8 cellular contexts compared by ENCODE assay signal in genomic region chr6:31400467-31401289, GRCh38. TPM values are rescaled to one million over a fixed set of nuclear protein-coding genes. Genes with fewer than 3 reads are reported as not detected.
DNase-seq lines count a peak whose midpoint lies in the region; ATAC-seq, FAIRE-seq and TF ChIP-seq lines count a peak whose summit lies in the region.

No MANE protein-coding gene starts in this region.

- no peak for TF ChIP-seq CTCF in omental fat pad (IDR thresholded peaks at IDR 0.05)
- TF ChIP-seq CTCF in tibial artery (IDR thresholded peaks at IDR 0.05) = no peak

- H3K4me1 ChIP-seq in BLaER1 = peaks cover 61% of the 10 kb centered on the region
- H3K4me1 ChIP-seq in tibial artery = peaks cover 0 to 53% (median 38%) of the 10 kb centered on the region in 4 donors

- peak overlapping the region; percentile 79 for H3K27ac ChIP-seq in BLaER1
- H3K27ac ChIP-seq in tibial artery = peak overlapping the region; percentile 94 to 99

- intact Hi-C loops in tibial artery (cut with DNase I; ENCODE audit: low total_unique reads) = no loop called here

- peak; percentile 48; the same call in 1 of the 2 replicates for TF ChIP-seq POLR2A in H54 (IDR thresholded peaks at IDR 0.05; ENCODE audit: low read depth, low read length)

- H3K9ac ChIP-seq in BLaER1 = peak overlapping the region; percentile 85

- peak overlapping the region; percentile 86 for H3K4me3 ChIP-seq in BLaER1
- H3K4me3 ChIP-seq in tibial artery = peak overlapping the region; percentile 88 to 95

- no peak for FAIRE-seq in H54 (lab: Jason Lieb, UNC)

- ATAC-seq in omental fat pad (ENCODE audit: low FRiP score) (no peak), HG03139 (IDR thresholded peaks at IDR 0.05; ENCODE audit: unreplicated experiment) (no peak)

- DNase-seq in H54 (ENCODE audit: insufficient read length, low spot score) (no peak), RKO (ENCODE audit: low spot score) (peak; percentile 81), foreskin melanocyte (peak; percentile 45), omental fat pad (ENCODE audit: low spot score) (peak; percentile 63), tibial artery (peak; percentile 85 to 92)
- peak; percentile 93 for DNase-seq in activated effector memory CD4-positive, alpha-beta T cell treated with anti-CD3 and anti-CD28 coated beads, Interleukin-2, amount 50 U/mL, for 16 hours

- H3K27me3 ChIP-seq in BLaER1 = no peaks in the 10 kb centered on the region
- no peaks in the 10 kb centered on the region for H3K27me3 ChIP-seq in tibial artery

- no peaks in the 10 kb centered on the region for H3K9me3 ChIP-seq in BLaER1
- no peaks in the 10 kb centered on the region for H3K9me3 ChIP-seq in tibial artery

- peaks cover 41% of the 10 kb centered on the region for H4K20me1 ChIP-seq in BLaER1

- H3K4me2 ChIP-seq in BLaER1 = peak overlapping the region; percentile 100

- H3K36me3 ChIP-seq in BLaER1 (0 out of 2 replicates have a peak, but pooled peaks cover 1% of the 10 kb centered on the region), tibial artery (no peaks in the 10 kb centered on the region)

RNA-seq across cellular contexts. Expression of gene MICA, which starts 2.7 kb away (rescaled TPM):
- total RNA-seq in omental fat pad = 10 to 100 TPM; 13.7 to 18.0 (median 16.6) TPM

RNA-seq across cellular contexts. Expression of gene HLA-B, which starts 43.7 kb away (rescaled TPM):
- total RNA-seq in omental fat pad = 1,000 to 10,000 TPM in 2 of 4 donors, 100 to 1,000 TPM in 2; 719 to 1,698 (median 1,160) TPM
